1 cellular context compared by ENCODE assay signal in the genomic region with DNA sequence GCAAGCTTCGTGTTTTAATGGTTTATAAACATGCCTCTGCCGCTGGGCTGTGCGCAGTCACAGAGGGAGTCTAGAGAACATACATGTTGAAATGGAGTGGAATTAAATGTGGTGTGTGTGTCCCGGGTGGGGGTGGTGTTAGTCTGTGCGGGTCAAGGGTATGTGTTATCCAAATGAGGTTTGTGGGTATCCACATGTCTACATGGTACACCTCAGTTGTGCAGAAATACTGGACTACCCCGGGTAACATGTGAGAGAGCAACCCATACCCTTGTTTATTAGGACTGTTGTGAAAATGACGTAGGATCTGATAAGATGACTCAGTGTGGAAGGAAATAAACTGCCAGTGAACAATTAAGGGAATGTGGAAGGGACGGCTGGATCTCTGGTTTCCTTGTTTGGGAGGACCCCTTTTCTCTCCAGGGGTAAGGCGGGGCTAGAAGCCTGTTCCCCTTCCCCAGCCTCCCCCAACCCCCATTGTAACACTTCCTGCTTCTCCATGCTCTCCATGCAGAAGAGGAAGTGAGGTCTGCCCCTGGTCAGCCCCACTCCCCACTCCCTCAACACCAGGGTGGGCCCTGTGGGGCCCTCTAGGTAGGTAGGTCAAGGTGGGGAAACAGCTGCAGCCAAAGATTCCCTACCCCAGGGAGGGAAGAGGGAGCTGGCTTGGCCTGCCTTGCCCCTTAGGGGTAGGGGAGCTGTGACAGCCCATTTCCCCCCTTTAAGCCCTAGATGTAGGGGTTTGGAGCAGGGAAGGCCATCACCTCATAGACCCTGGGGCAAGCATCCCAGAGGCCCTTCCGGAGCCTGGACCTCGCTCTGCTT.
TF ChIP-seq lines count a peak whose summit lies in the region.

No MANE protein-coding gene starts in this region.

TF ChIP-seq in K562, 482 proteins besides CTCF, POLR2A, EP300 and RAD21 (continued from another document and continues in another):
- TF ChIP-seq PHF21A (IDR thresholded peaks at IDR 0.05; ENCODE audit: borderline replicate concordance, low read depth): no peak
- TF ChIP-seq XRCC4 (IDR thresholded peaks at IDR 0.05; ENCODE audit: extremely low read depth, insufficient read depth, insufficient read length): no peak
- TF ChIP-seq, protein P1, sequence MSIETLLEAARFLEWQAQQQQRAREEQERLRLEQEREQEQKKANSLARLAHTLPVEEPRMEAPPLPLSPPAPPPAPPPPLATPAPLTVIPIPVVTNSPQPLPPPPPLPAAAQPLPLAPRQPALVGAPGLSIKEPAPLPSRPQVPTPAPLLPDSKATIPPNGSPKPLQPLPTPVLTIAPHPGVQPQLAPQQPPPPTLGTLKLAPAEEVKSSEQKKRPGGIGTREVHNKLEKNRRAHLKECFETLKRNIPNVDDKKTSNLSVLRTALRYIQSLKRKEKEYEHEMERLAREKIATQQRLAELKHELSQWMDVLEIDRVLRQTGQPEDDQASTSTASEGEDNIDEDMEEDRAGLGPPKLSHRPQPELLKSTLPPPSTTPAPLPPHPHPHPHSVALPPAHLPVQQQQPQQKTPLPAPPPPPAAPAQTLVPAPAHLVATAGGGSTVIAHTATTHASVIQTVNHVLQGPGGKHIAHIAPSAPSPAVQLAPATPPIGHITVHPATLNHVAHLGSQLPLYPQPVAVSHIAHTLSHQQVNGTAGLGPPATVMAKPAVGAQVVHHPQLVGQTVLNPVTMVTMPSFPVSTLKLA (conservative IDR thresholded peaks at IDR 0.05): peak in 1 of 2 experiments; percentile 40; a peak in 1 of 4 replicates
- peak; percentile 80 for TF ChIP-seq ELF1 (tag; IDR thresholded peaks at IDR 0.05)
- no peak for TF ChIP-seq HIVEP1 (CRISPR knock-in tag; IDR thresholded peaks at IDR 0.05)
- no peak for TF ChIP-seq CHD4 (IDR thresholded peaks at IDR 0.05; ENCODE audit: insufficient read depth, insufficient replicate concordance, low read depth, low read length, poor library complexity, severe bottlenecking)
- no peak for TF ChIP-seq ZNF384 (IDR thresholded peaks at IDR 0.05; ENCODE audit: low read depth, low read length)
- TF ChIP-seq, protein P2, sequence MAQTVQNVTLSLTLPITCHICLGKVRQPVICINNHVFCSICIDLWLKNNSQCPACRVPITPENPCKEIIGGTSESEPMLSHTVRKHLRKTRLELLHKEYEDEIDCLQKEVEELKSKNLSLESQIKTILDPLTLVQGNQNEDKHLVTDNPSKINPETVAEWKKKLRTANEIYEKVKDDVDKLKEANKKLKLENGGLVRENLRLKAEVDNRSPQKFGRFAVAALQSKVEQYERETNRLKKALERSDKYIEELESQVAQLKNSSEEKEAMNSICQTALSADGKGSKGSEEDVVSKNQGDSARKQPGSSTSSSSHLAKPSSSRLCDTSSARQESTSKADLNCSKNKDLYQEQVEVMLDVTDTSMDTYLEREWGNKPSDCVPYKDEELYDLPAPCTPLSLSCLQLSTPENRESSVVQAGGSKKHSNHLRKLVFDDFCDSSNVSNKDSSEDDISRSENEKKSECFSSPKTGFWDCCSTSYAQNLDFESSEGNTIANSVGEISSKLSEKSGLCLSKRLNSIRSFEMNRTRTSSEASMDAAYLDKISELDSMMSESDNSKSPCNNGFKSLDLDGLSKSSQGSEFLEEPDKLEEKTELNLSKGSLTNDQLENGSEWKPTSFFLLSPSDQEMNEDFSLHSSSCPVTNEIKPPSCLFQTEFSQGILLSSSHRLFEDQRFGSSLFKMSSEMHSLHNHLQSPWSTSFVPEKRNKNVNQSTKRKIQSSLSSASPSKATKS (CRISPR knock-in tag; IDR thresholded peaks at IDR 0.05): no peak
- TF ChIP-seq, protein P3, sequence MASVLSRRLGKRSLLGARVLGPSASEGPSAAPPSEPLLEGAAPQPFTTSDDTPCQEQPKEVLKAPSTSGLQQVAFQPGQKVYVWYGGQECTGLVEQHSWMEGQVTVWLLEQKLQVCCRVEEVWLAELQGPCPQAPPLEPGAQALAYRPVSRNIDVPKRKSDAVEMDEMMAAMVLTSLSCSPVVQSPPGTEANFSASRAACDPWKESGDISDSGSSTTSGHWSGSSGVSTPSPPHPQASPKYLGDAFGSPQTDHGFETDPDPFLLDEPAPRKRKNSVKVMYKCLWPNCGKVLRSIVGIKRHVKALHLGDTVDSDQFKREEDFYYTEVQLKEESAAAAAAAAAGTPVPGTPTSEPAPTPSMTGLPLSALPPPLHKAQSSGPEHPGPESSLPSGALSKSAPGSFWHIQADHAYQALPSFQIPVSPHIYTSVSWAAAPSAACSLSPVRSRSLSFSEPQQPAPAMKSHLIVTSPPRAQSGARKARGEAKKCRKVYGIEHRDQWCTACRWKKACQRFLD (CRISPR knock-in tag; IDR thresholded peaks at IDR 0.05): peak; percentile 95
- no peak for TF ChIP-seq GATA2 (CRISPR knock-in tag; IDR thresholded peaks at IDR 0.05)
- TF ChIP-seq, protein P4, sequence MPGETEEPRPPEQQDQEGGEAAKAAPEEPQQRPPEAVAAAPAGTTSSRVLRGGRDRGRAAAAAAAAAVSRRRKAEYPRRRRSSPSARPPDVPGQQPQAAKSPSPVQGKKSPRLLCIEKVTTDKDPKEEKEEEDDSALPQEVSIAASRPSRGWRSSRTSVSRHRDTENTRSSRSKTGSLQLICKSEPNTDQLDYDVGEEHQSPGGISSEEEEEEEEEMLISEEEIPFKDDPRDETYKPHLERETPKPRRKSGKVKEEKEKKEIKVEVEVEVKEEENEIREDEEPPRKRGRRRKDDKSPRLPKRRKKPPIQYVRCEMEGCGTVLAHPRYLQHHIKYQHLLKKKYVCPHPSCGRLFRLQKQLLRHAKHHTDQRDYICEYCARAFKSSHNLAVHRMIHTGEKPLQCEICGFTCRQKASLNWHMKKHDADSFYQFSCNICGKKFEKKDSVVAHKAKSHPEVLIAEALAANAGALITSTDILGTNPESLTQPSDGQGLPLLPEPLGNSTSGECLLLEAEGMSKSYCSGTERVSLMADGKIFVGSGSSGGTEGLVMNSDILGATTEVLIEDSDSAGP (CRISPR knock-in tag; IDR thresholded peaks at IDR 0.05): no peak
- TF ChIP-seq ELF4 (CRISPR knock-in tag; IDR thresholded peaks at IDR 0.05): peak; percentile 33; the same call in 1 of the 2 replicates
- peak; percentile 48; the same call in 1 of the 2 replicates for TF ChIP-seq MECOM (CRISPR knock-in tag; IDR thresholded peaks at IDR 0.05)
- TF ChIP-seq HEY1 (CRISPR knock-in tag; IDR thresholded peaks at IDR 0.05; ENCODE audit: borderline replicate concordance): peak; percentile 24; the same call in 1 of the 2 replicates
- TF ChIP-seq KLF6 (CRISPR knock-in tag; IDR thresholded peaks at IDR 0.05; ENCODE audit: borderline replicate concordance): peak; percentile 1; the same call in 1 of the 2 replicates
- TF ChIP-seq, protein P5, sequence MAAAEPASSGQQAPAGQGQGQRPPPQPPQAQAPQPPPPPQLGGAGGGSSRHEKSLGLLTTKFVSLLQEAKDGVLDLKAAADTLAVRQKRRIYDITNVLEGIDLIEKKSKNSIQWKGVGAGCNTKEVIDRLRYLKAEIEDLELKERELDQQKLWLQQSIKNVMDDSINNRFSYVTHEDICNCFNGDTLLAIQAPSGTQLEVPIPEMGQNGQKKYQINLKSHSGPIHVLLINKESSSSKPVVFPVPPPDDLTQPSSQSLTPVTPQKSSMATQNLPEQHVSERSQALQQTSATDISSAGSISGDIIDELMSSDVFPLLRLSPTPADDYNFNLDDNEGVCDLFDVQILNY (CRISPR knock-in tag; IDR thresholded peaks at IDR 0.05): no peak
- TF ChIP-seq SMARCA4 (IDR thresholded peaks at IDR 0.05): peak; percentile 71
- TF ChIP-seq, protein P6, sequence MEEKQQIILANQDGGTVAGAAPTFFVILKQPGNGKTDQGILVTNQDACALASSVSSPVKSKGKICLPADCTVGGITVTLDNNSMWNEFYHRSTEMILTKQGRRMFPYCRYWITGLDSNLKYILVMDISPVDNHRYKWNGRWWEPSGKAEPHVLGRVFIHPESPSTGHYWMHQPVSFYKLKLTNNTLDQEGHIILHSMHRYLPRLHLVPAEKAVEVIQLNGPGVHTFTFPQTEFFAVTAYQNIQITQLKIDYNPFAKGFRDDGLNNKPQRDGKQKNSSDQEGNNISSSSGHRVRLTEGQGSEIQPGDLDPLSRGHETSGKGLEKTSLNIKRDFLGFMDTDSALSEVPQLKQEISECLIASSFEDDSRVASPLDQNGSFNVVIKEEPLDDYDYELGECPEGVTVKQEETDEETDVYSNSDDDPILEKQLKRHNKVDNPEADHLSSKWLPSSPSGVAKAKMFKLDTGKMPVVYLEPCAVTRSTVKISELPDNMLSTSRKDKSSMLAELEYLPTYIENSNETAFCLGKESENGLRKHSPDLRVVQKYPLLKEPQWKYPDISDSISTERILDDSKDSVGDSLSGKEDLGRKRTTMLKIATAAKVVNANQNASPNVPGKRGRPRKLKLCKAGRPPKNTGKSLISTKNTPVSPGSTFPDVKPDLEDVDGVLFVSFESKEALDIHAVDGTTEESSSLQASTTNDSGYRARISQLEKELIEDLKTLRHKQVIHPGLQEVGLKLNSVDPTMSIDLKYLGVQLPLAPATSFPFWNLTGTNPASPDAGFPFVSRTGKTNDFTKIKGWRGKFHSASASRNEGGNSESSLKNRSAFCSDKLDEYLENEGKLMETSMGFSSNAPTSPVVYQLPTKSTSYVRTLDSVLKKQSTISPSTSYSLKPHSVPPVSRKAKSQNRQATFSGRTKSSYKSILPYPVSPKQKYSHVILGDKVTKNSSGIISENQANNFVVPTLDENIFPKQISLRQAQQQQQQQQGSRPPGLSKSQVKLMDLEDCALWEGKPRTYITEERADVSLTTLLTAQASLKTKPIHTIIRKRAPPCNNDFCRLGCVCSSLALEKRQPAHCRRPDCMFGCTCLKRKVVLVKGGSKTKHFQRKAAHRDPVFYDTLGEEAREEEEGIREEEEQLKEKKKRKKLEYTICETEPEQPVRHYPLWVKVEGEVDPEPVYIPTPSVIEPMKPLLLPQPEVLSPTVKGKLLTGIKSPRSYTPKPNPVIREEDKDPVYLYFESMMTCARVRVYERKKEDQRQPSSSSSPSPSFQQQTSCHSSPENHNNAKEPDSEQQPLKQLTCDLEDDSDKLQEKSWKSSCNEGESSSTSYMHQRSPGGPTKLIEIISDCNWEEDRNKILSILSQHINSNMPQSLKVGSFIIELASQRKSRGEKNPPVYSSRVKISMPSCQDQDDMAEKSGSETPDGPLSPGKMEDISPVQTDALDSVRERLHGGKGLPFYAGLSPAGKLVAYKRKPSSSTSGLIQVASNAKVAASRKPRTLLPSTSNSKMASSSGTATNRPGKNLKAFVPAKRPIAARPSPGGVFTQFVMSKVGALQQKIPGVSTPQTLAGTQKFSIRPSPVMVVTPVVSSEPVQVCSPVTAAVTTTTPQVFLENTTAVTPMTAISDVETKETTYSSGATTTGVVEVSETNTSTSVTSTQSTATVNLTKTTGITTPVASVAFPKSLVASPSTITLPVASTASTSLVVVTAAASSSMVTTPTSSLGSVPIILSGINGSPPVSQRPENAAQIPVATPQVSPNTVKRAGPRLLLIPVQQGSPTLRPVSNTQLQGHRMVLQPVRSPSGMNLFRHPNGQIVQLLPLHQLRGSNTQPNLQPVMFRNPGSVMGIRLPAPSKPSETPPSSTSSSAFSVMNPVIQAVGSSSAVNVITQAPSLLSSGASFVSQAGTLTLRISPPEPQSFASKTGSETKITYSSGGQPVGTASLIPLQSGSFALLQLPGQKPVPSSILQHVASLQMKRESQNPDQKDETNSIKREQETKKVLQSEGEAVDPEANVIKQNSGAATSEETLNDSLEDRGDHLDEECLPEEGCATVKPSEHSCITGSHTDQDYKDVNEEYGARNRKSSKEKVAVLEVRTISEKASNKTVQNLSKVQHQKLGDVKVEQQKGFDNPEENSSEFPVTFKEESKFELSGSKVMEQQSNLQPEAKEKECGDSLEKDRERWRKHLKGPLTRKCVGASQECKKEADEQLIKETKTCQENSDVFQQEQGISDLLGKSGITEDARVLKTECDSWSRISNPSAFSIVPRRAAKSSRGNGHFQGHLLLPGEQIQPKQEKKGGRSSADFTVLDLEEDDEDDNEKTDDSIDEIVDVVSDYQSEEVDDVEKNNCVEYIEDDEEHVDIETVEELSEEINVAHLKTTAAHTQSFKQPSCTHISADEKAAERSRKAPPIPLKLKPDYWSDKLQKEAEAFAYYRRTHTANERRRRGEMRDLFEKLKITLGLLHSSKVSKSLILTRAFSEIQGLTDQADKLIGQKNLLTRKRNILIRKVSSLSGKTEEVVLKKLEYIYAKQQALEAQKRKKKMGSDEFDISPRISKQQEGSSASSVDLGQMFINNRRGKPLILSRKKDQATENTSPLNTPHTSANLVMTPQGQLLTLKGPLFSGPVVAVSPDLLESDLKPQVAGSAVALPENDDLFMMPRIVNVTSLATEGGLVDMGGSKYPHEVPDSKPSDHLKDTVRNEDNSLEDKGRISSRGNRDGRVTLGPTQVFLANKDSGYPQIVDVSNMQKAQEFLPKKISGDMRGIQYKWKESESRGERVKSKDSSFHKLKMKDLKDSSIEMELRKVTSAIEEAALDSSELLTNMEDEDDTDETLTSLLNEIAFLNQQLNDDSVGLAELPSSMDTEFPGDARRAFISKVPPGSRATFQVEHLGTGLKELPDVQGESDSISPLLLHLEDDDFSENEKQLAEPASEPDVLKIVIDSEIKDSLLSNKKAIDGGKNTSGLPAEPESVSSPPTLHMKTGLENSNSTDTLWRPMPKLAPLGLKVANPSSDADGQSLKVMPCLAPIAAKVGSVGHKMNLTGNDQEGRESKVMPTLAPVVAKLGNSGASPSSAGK (IDR thresholded peaks at IDR 0.05): peak; percentile 46
- TF ChIP-seq DPF2 (IDR thresholded peaks at IDR 0.05): peak; percentile 64; the same call in 1 of the 2 replicates
- no peak for TF ChIP-seq MED1 (CRISPR knock-in tag; IDR thresholded peaks at IDR 0.05; ENCODE audit: borderline replicate concordance)
- TF ChIP-seq, protein P7, sequence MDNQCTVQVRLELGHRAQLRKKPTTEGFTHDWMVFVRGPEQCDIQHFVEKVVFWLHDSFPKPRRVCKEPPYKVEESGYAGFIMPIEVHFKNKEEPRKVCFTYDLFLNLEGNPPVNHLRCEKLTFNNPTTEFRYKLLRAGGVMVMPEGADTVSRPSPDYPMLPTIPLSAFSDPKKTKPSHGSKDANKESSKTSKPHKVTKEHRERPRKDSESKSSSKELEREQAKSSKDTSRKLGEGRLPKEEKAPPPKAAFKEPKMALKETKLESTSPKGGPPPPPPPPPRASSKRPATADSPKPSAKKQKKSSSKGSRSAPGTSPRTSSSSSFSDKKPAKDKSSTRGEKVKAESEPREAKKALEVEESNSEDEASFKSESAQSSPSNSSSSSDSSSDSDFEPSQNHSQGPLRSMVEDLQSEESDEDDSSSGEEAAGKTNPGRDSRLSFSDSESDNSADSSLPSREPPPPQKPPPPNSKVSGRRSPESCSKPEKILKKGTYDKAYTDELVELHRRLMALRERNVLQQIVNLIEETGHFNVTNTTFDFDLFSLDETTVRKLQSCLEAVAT (IDR thresholded peaks at IDR 0.05): no peak
- TF ChIP-seq, protein P8, sequence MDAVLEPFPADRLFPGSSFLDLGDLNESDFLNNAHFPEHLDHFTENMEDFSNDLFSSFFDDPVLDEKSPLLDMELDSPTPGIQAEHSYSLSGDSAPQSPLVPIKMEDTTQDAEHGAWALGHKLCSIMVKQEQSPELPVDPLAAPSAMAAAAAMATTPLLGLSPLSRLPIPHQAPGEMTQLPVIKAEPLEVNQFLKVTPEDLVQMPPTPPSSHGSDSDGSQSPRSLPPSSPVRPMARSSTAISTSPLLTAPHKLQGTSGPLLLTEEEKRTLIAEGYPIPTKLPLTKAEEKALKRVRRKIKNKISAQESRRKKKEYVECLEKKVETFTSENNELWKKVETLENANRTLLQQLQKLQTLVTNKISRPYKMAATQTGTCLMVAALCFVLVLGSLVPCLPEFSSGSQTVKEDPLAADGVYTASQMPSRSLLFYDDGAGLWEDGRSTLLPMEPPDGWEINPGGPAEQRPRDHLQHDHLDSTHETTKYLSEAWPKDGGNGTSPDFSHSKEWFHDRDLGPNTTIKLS (IDR thresholded peaks at IDR 0.05; ENCODE audit: borderline replicate concordance, low read depth): no peak
- TF ChIP-seq RBM17 (IDR thresholded peaks at IDR 0.05; ENCODE audit: borderline replicate concordance, low read depth, low read length): no peak
- no peak for TF ChIP-seq SUPT5H (IDR thresholded peaks at IDR 0.05)
